18 cellular contexts compared by ENCODE assay signal in the genomic region with DNA sequence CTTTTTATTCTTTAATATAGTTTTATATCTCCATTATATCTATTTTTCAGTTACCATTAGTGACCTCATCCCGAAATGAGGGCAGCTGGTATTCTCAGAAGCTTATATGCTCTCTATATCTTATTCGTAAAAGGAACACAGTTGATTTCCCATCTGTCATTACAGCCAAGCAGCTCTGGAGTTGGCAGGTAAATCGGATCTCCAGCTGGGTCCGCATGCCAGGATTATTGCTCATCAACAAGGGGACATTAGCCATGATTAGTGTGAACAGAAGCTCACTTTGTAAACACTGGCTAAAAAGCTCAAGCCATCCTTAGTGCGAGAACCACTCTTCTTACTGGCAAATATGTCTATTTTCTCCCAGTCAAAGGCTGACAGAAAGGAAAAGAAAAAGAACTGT.
DNase-seq lines count a peak whose midpoint lies in the region; ATAC-seq and FAIRE-seq lines count a peak whose summit lies in the region.
"Had no signal": no experiment of that assay in that cellular context is flagged by ENCODE, and none has a peak within 500 bp of the region (broad histone marks: within the 10 kb centered on the region; RNA-seq: fewer than 3 reads in every experiment).

No MANE protein-coding gene starts in this region.

- FAIRE-seq in RCC 7860 (lab: Jason Lieb, UNC) = no peak
- FAIRE-seq: K562, pancreas had no signal

- no peak for ATAC-seq in activated CD4-positive, CD25-positive, alpha-beta regulatory T cell treated with anti-CD3 and anti-CD28 coated beads, Interleukin-2, amount 50 U/mL, for 24 hours
- ATAC-seq: stimulated activated naive CD8-positive, alpha-beta T cell treated with anti-CD3 and anti-CD28 coated beads, Interleukin-15, amount 100 ng/mL, for 72 hours; upper lobe of right lung had no signal

- DNase-seq in DMS 273 (lab: John Stamatoyannopoulos, UW; ENCODE audit: unreplicated experiment) = peak; percentile 96
- peak; percentile 81 for DNase-seq in NCI-H1092 treated with DMSO at 0.1 percent for 48 hours (lab: John Stamatoyannopoulos, UW)
- peak; percentile 27 for DNase-seq in RCC 7860 (ENCODE audit: low spot score)
- peak; percentile 42 for DNase-seq in kidney tubule cell (ENCODE audit: low spot score)
- DNase-seq in LoVo (ENCODE audit: low spot score) = no peak
- no peak for DNase-seq in NCI-H510A (lab: John Stamatoyannopoulos, UW)
- DNase-seq: activated B cell treated with CpG ODN at 0.5 μM for 24 hours; CD8-positive, alpha-beta memory T cell; central memory CD4-positive, alpha-beta T cell; naive B cell; pancreas; sigmoid colon; SJCRH30; stimulated activated CD4-positive, alpha-beta T cell treated with anti-CD3 and anti-CD28 coated beads, Interleukin-2, amount 100 ng/mL, for 24 hours; stimulated activated naive CD8-positive, alpha-beta T cell treated with anti-CD3 and anti-CD28 coated beads, Interleukin-15, amount 100 ng/mL, for 72 hours; upper lobe of right lung had no signal

Comparison
In these comparisons a context has a peak if more than half of its experiments do, and no peak if none do; other contexts are left out.
1. DNase-seq: peak in DMS 273 (single experiment), NCI-H1092 treated with DMSO at 0.1 percent for 48 hours (single experiment), RCC 7860 (single experiment) and kidney tubule cell (single experiment); none in LoVo (single experiment) and NCI-H510A (single experiment).